11 cellular contexts compared by ENCODE assay signal in genomic region chr18:8847900-8848299, GRCh38.
"Had no signal": no experiment of that assay in that cellular context is flagged by ENCODE, and none has a peak within 500 bp of the region (broad histone marks: within the 10 kb centered on the region; RNA-seq: fewer than 3 reads in every experiment).

No MANE protein-coding gene starts in this region.

- H3K27ac ChIP-seq: ascending aorta, skin epidermis, tibial nerve had no signal

- H3K36me3 ChIP-seq: ascending aorta, tibial nerve had no signal

- ATAC-seq: activated CD8-positive, alpha-beta memory T cell treated with anti-CD3 and anti-CD28 coated beads, Interleukin-2, amount 10 ng/mL, durations not matched to agents 7 days and 5 days; left colon; stimulated activated naive CD8-positive, alpha-beta T cell treated with anti-CD3 and anti-CD28 coated beads, Interleukin-15, amount 100 ng/mL, for 72 hours had no signal

- H3K9me3 ChIP-seq: ascending aorta had no signal

- H3K4me1 ChIP-seq: ascending aorta, tibial nerve had no signal

- H3K27me3 ChIP-seq: ascending aorta, tibial nerve had no signal

- DNase-seq: activated CD4-positive, alpha-beta T cell treated with anti-CD3 and anti-CD28 coated beads, Interleukin-2, amount 50 U/mL, for 4 hours; activated CD8-positive, alpha-beta memory T cell treated with anti-CD3 and anti-CD28 coated beads, Interleukin-2, amount 10 ng/mL, durations not matched to agents 7 days and 5 days; activated naive CD8-positive, alpha-beta T cell treated with anti-CD3 and anti-CD28 coated beads, Interleukin-2, amount 10 ng/mL, durations not matched to agents 7 days and 5 days; activated T-cell treated with anti-CD3 and anti-CD28 coated beads, Interleukin-2, amount 50 U/mL, for 24 hours; immature natural killer cell; left colon; stimulated activated CD4-positive, alpha-beta T cell treated with anti-CD3 and anti-CD28 coated beads, Interleukin-4, amount 100 ng/mL, for 4 hours; stimulated activated naive CD8-positive, alpha-beta T cell treated with anti-CD3 and anti-CD28 coated beads, Interleukin-15, amount 100 ng/mL, for 72 hours had no signal

- H3K4me3 ChIP-seq: ascending aorta, skin epidermis, tibial nerve had no signal
